14 cellular contexts compared by ENCODE assay signal in the genomic region with DNA sequence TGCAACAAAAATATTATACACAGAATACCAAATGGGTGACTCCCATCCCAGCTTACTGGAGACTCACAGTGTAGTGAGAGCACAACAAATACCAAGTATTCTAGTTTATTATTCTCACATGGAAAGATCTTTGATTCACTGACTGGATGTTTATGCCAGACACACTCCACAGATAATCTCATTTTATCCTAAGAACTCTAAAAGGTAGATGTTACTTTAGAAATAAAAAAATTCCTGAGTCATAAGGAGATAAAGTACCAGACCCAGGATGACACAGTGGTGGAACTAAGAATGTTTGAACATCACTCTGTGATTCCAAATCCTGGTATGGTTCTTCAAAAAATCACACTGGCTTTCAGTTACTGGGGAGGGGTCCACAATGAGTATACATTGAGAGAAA.
"Had no signal": no experiment of that assay in that cellular context is flagged by ENCODE, and none has a peak within 500 bp of the region (broad histone marks: within the 10 kb centered on the region; RNA-seq: fewer than 3 reads in every experiment).

No MANE protein-coding gene starts in this region.

- H3K4me1 ChIP-seq: sigmoid colon had no signal

- H3K36me3 ChIP-seq: left ventricle myocardium inferior, ovary, sigmoid colon had no signal

- H3K27me3 ChIP-seq: ovary, sigmoid colon had no signal

- H3K4me3 ChIP-seq: left ventricle myocardium inferior, ovary, sigmoid colon had no signal

- H3K9me3 ChIP-seq: left ventricle myocardium inferior, ovary, sigmoid colon had no signal

- H3K27ac ChIP-seq: ovary, sigmoid colon had no signal

- DNase-seq: activated B cell treated with CpG ODN at 0.5 μM for 24 hours; activated CD4-positive, alpha-beta T cell treated with anti-CD3 and anti-CD28 coated beads for 48 hours; activated CD8-positive, alpha-beta T cell treated with anti-CD3 and anti-CD28 coated beads for 36 hours; activated gamma-delta T cell; activated T-cell treated with anti-CD3 and anti-CD28 coated beads, Interleukin-2, amount 50 U/mL, for 48 hours; kidney; left ventricle myocardium inferior; ovary; sigmoid colon; stimulated activated CD4-positive, alpha-beta T cell treated with anti-CD3 and anti-CD28 coated beads, Interleukin-12 subunit alpha, Interleukin-12 subunit beta, amount 100 ng/mL, for 4 hours; stimulated activated CD4-positive, alpha-beta T cell treated with anti-CD3 and anti-CD28 coated beads, Interleukin-2, amount 100 ng/mL, for 24 hours; T-helper 2 cell had no signal

- ATAC-seq: activated CD8-positive, alpha-beta T cell treated with anti-CD3 and anti-CD28 coated beads for 36 hours; esophagus mucosa; natural killer cell treated with Interleukin-12 subunit alpha and Interleukin-12 subunit beta and Interleukin-15 and Interleukin-18, amount 100 ng/mL, for 72 hours had no signal
